ENCODE assay signal across 8 cellular contexts in genomic region chr10:86970152-86970886, GRCh38. TPM values are rescaled to one million over a fixed set of nuclear protein-coding genes. Genes with fewer than 3 reads are reported as not detected.
DNase-seq lines count a peak whose midpoint lies in the region; ATAC-seq, FAIRE-seq and TF ChIP-seq lines count a peak whose summit lies in the region.

No MANE protein-coding gene starts in this region.

- H3K9ac ChIP-seq in keratinocyte (ENCODE audit: control insufficient read depth, extremely low read depth, insufficient read depth, low read length), result peak overlapping the region; percentile 99

- peak overlapping the region; percentile 90 to 96 (median 92) for H3K27ac Mint-ChIP-seq in CD4-positive, alpha-beta memory T cell
- peak overlapping the region; percentile 91 for H3K27ac Mint-ChIP-seq in stimulated activated naive B cell treated with anti-CD40 and anti-IgM and Interleukin-4, amounts not matched to agents 10 μg/mL and 1 μg/mL and 100 μg/mL, for 72 hours

- H4K20me1 ChIP-seq in keratinocyte (ENCODE audit: control insufficient read depth, extremely low read depth, insufficient read depth, low read length), result no peaks in the 10 kb centered on the region

- intact Hi-C loops in CD4-positive, alpha-beta memory T cell (cut with micrococcal nuclease), result no loop called here
- intact Hi-C loops in breast epithelium (cut with DNase I; ENCODE audit: low total_unique reads), result loop anchor here (10.0 kb wide), 1 partner anchor 1584 kb away; no protein-coding TSS in a partner anchor

- H3K27ac ChIP-seq in CD4-positive, alpha-beta memory T cell (ENCODE audit: low read depth, low read length), result peak overlapping the region; percentile 76
- H3K27ac ChIP-seq in breast epithelium, result peak overlapping the region; percentile 99 to 100
- H3K27ac ChIP-seq in keratinocyte (ENCODE audit: control insufficient read depth, insufficient read depth, low read length), result peak overlapping the region; percentile 100

- H3K9me3 Mint-ChIP-seq in CD4-positive, alpha-beta memory T cell, result no peaks in the 10 kb centered on the region
- no peaks in the 10 kb centered on the region for H3K9me3 Mint-ChIP-seq in stimulated activated naive B cell treated with anti-CD40 and anti-IgM and Interleukin-4, amounts not matched to agents 10 μg/mL and 1 μg/mL and 100 μg/mL, for 72 hours

- dilution Hi-C loops in keratinocyte (cut with MboI; ENCODE audit: extremely low pct_ligation_motif_present, low sequenced_read_pairs), result no loop called here

- peak in 1 of 5 donors; percentile 13 for DNase-seq in CD4-positive, alpha-beta memory T cell
- DNase-seq in LHCN-M2 (ENCODE audit: low read depth) (peak; percentile 43), breast epithelium (ENCODE audit: low spot score in 2 of 2) (peak; percentile 85 to 88), keratinocyte (ENCODE audit: low read depth, low spot score) (no peak), activated gamma-delta T cell (lab: John Stamatoyannopoulos, UW) (no peak)
- DNase-seq in stimulated activated naive B cell treated with anti-CD40 and anti-IgM and Interleukin-4, amounts not matched to agents 10 μg/mL and 1 μg/mL and 100 μg/mL, for 72 hours, result no peak

- H3K9me3 ChIP-seq in CD4-positive, alpha-beta memory T cell (ENCODE audit: control insufficient read depth in 1 of 2, low read length in 2 of 2), result no peaks in the 10 kb centered on the region
- H3K9me3 ChIP-seq in breast epithelium (no peaks in the 10 kb centered on the region), keratinocyte (ENCODE audit: control insufficient read depth, low read depth, low read length) (no peaks in the 10 kb centered on the region)

- no peaks in the 10 kb centered on the region for H3K36me3 ChIP-seq in CD4-positive, alpha-beta memory T cell (ENCODE audit: insufficient read depth, low read length)
- no peaks in the 10 kb centered on the region for H3K36me3 ChIP-seq in breast epithelium
- H3K36me3 ChIP-seq in keratinocyte (ENCODE audit: control insufficient read depth in 2 of 2, extremely low read depth in 1 of 2, insufficient read depth in 2 of 2, low read length in 2 of 2), result peaks cover 2 to 6% of the 10 kb centered on the region in 2 experiments

- TF ChIP-seq CTCF in breast epithelium (IDR thresholded peaks at IDR 0.05) (peak in 1 of 3 donors; percentile 7), keratinocyte (optimal IDR thresholded peaks at IDR 0.05 in 1 of 3, IDR thresholded peaks at IDR 0.05 in 1 of 3, conservative IDR thresholded peaks at IDR 0.05 in 1 of 3; ENCODE audit: extremely low read depth in 1 of 3, insufficient read depth in 2 of 3, low read length in 3 of 3) (no peak)

- H3K4me3 ChIP-seq in CD4-positive, alpha-beta memory T cell (ENCODE audit: low read length in 2 of 2), result peak overlapping the region; percentile 52 to 68
- H3K4me3 ChIP-seq in breast epithelium, result peak overlapping the region; percentile 70 to 77 (median 75)
- H3K4me3 ChIP-seq in keratinocyte (ENCODE audit: control insufficient read depth in 2 of 3, extremely low read depth in 1 of 3, insufficient read depth in 2 of 3, low read depth in 1 of 3, low read length in 3 of 3), result peak overlapping the region; percentile 61 to 95 (median 82)

- no peaks in the 10 kb centered on the region for H3K9me1 ChIP-seq in keratinocyte (ENCODE audit: control insufficient read depth, extremely low read depth, insufficient read depth, low read length)

- H3K27me3 ChIP-seq in CD4-positive, alpha-beta memory T cell (ENCODE audit: insufficient read depth, low read length), result no peaks in the 10 kb centered on the region
- no peaks in the 10 kb centered on the region for H3K27me3 ChIP-seq in breast epithelium
- H3K27me3 ChIP-seq in keratinocyte (ENCODE audit: control insufficient read depth, extremely low read depth, insufficient read depth, low read length), result no peaks in the 10 kb centered on the region

- peak overlapping the region; percentile 64 to 88 (median 83) for H3K4me3 Mint-ChIP-seq in CD4-positive, alpha-beta memory T cell
- H3K4me3 Mint-ChIP-seq in stimulated activated naive B cell treated with anti-CD40 and anti-IgM and Interleukin-4, amounts not matched to agents 10 μg/mL and 1 μg/mL and 100 μg/mL, for 72 hours, result peak overlapping the region; percentile 85 to 86

- FAIRE-seq in keratinocyte (lab: Jason Lieb, UNC), result peak; percentile 63

- TF ChIP-seq POLR2A in breast epithelium (IDR thresholded peaks at IDR 0.05), result no peak

- peaks cover 27 to 62% (median 40%) of the 10 kb centered on the region in 4 donors for H3K4me1 Mint-ChIP-seq in CD4-positive, alpha-beta memory T cell
- H3K4me1 Mint-ChIP-seq in stimulated activated naive B cell treated with anti-CD40 and anti-IgM and Interleukin-4, amounts not matched to agents 10 μg/mL and 1 μg/mL and 100 μg/mL, for 72 hours, result peaks cover 26 to 38% of the 10 kb centered on the region in 2 donors

- H3K36me3 Mint-ChIP-seq in CD4-positive, alpha-beta memory T cell, result peaks cover 0 to 4% of the 10 kb centered on the region in 2 donors
- no peaks in the 10 kb centered on the region for H3K36me3 Mint-ChIP-seq in stimulated activated naive B cell treated with anti-CD40 and anti-IgM and Interleukin-4, amounts not matched to agents 10 μg/mL and 1 μg/mL and 100 μg/mL, for 72 hours

- CTCF ChIA-PET in CD4-positive, alpha-beta memory T cell (lab: Charles Lee; ENCODE audit: partially characterized antibody), result interaction anchor here (0.8 to 6.8 kb wide), 6 partner anchors 10 to 125 kb away, joined by 3 to 97 read pairs (median 3); partner anchors contain the start of genes MMRN2 and SHLD2

- H3K27me3 Mint-ChIP-seq in CD4-positive, alpha-beta memory T cell, result peaks cover 0 to 1% of the 10 kb centered on the region in 2 donors
- peaks cover 10 to 16% of the 10 kb centered on the region in 2 donors for H3K27me3 Mint-ChIP-seq in stimulated activated naive B cell treated with anti-CD40 and anti-IgM and Interleukin-4, amounts not matched to agents 10 μg/mL and 1 μg/mL and 100 μg/mL, for 72 hours

- POLR2A ChIA-PET in CD4-positive, alpha-beta memory T cell (lab: Charles Lee; ENCODE audit: partially characterized antibody), result interaction anchor here (0.7 to 3.1 kb wide), 12 partner anchors 10 to 892 kb away, joined by 3 to 26 read pairs (median 6); partner anchors contain the start of genes BMPR1A, GLUD1 and SHLD2

- no peak for ATAC-seq in stimulated activated naive B cell treated with anti-CD40 and anti-IgM and Interleukin-4, amounts not matched to agents 10 μg/mL and 1 μg/mL and 100 μg/mL, for 72 hours (replicated peaks)
- no peak for ATAC-seq in GM18511 (IDR thresholded peaks at IDR 0.05; ENCODE audit: unreplicated experiment)
- no peak for ATAC-seq in HG03280 (IDR thresholded peaks at IDR 0.05; ENCODE audit: unreplicated experiment)

- peak overlapping the region; percentile 98 for H3K4me2 ChIP-seq in keratinocyte (ENCODE audit: control insufficient read depth, extremely low read depth, insufficient read depth, low read depth, low read length)

- no peak overlapping the region for H2AFZ ChIP-seq in keratinocyte (ENCODE audit: control insufficient read depth, low read length)

- H3K79me2 ChIP-seq in keratinocyte (ENCODE audit: control insufficient read depth, insufficient read depth, low read length), result peaks cover 26% of the 10 kb centered on the region

- H3K4me1 ChIP-seq in CD4-positive, alpha-beta memory T cell (ENCODE audit: insufficient read depth, low read length), result peaks cover 54% of the 10 kb centered on the region
- H3K4me1 ChIP-seq in breast epithelium (peaks cover 11 to 22% of the 10 kb centered on the region in 2 donors), keratinocyte (ENCODE audit: control insufficient read depth, extremely low read depth, insufficient read depth, low read length) (peaks cover 75% of the 10 kb centered on the region)

RNA-seq across cellular contexts. Expression of gene ADIRF, which starts 2.0 kb away (rescaled TPM):
- not detected for total RNA-seq in CD4-positive, alpha-beta memory T cell
- polyA plus RNA-seq in CD4-positive, alpha-beta memory T cell, result under 1 TPM; 0.34 to 0.87 TPM
- total RNA-seq in LHCN-M2 (2014; rRNA removed) (2.5 and 3.2 TPM in 2 replicates), breast epithelium (1,000 to 10,000 TPM in 1 of 3 donors, 100 to 1,000 TPM in 2; 204 to 1,074 (median 288) TPM)
- 2.3 TPM for polyA plus RNA-seq in LHCN-M2 (2012)
- 136 to 164 TPM (median 157 TPM) in 3 replicates for polyA plus RNA-seq in keratinocyte
- 37.4 TPM for polyA plus RNA-seq in keratinocyte (2011; ENCODE audit: low read depth)
- 143 and 145 TPM in 2 replicates for polyA plus RNA-seq in keratinocyte (2011; cell fraction: cytosol; rRNA removed)
- polyA plus RNA-seq in keratinocyte (2011; cell fraction: nucleus; rRNA removed), result 37.3 and 41.1 TPM in 2 replicates
- 84.4 and 286 TPM in 2 replicates for polyA plus RNA-seq in keratinocyte (2012; ENCODE audit: low replicate concordance)
- polyA minus RNA-seq in keratinocyte, result 19.7 to 38.4 TPM (median 31.5 TPM) in 3 replicates
- 86.5 TPM for polyA minus RNA-seq in keratinocyte (2011; cell fraction: cytosol; rRNA and poly(A)+ RNA removed)
- 16.4 and 17.1 TPM in 2 replicates for polyA minus RNA-seq in keratinocyte (2011; cell fraction: nucleus; rRNA and poly(A)+ RNA removed)

RNA-seq across cellular contexts. Expression of gene SNCG, which starts 11.9 kb away (rescaled TPM):
- total RNA-seq in CD4-positive, alpha-beta memory T cell, result not detected
- polyA plus RNA-seq in CD4-positive, alpha-beta memory T cell, result not detected
- total RNA-seq in LHCN-M2 (2014; rRNA removed), result 4.4 and 5.0 TPM in 2 replicates
- 5.1 TPM for polyA plus RNA-seq in LHCN-M2 (2012)
- total RNA-seq in breast epithelium, result 100 to 1,000 TPM in 1 of 3 donors, 10 to 100 TPM in 2; 52.1 to 255 (median 53.7) TPM
- polyA plus RNA-seq in keratinocyte, result 6.8 to 13.1 TPM (median 7.2 TPM) in 3 replicates
- polyA plus RNA-seq in keratinocyte (2011; ENCODE audit: low read depth), result 3.0 TPM
- polyA plus RNA-seq in keratinocyte (2011; cell fraction: cytosol; rRNA removed), result 8.3 and 15.1 TPM in 2 replicates
- polyA plus RNA-seq in keratinocyte (2011; cell fraction: nucleus; rRNA removed), result 4.4 and 4.6 TPM in 2 replicates
- polyA plus RNA-seq in keratinocyte (2012; ENCODE audit: low replicate concordance), result 7.6 and 14.8 TPM in 2 replicates
- 1.6 to 3.5 TPM in 2 of 3 replicates, not detected in the other for polyA minus RNA-seq in keratinocyte
- 9.0 TPM for polyA minus RNA-seq in keratinocyte (2011; cell fraction: cytosol; rRNA and poly(A)+ RNA removed)
- polyA minus RNA-seq in keratinocyte (2011; cell fraction: nucleus; rRNA and poly(A)+ RNA removed), result 0.74 TPM in 1 of 2 replicates, not detected in the other

RNA-seq across cellular contexts. Expression of gene MMRN2, which starts 12.9 kb away (rescaled TPM):
- total RNA-seq in CD4-positive, alpha-beta memory T cell, result under 1 TPM in 1 of 2 experiments, not detected in 1; 0.20 TPM
- under 1 TPM in 1 of 2 donors, not detected in 1; 0.15 TPM for polyA plus RNA-seq in CD4-positive, alpha-beta memory T cell
- 0.51 and 1.9 TPM in 2 replicates for total RNA-seq in LHCN-M2 (2014; rRNA removed)
- polyA plus RNA-seq in LHCN-M2 (2012), result 0.26 TPM
- total RNA-seq in breast epithelium, result 10 to 100 TPM; 23.0 to 60.3 (median 32.6) TPM
- 11.7 to 13.9 TPM (median 13.8 TPM) in 3 replicates for polyA plus RNA-seq in keratinocyte
- polyA plus RNA-seq in keratinocyte (2011; ENCODE audit: low read depth), result 6.7 TPM
- polyA plus RNA-seq in keratinocyte (2011; cell fraction: cytosol; rRNA removed), result 6.6 and 10.0 TPM in 2 replicates
- polyA plus RNA-seq in keratinocyte (2011; cell fraction: nucleus; rRNA removed), result 16.3 and 22.2 TPM in 2 replicates
- polyA plus RNA-seq in keratinocyte (2012; ENCODE audit: low replicate concordance), result 7.9 and 15.5 TPM in 2 replicates
- 12.8 to 27.4 TPM (median 16.6 TPM) in 3 replicates for polyA minus RNA-seq in keratinocyte
- polyA minus RNA-seq in keratinocyte (2011; cell fraction: cytosol; rRNA and poly(A)+ RNA removed), result 8.6 TPM
- polyA minus RNA-seq in keratinocyte (2011; cell fraction: nucleus; rRNA and poly(A)+ RNA removed), result 15.6 and 18.8 TPM in 2 replicates

RNA-seq across cellular contexts. Expression of gene FAM25A, which starts 49.8 kb away (rescaled TPM):
- total RNA-seq in CD4-positive, alpha-beta memory T cell, result not detected
- not detected for polyA plus RNA-seq in CD4-positive, alpha-beta memory T cell
- total RNA-seq in LHCN-M2 (2014; rRNA removed) (not detected in 2 replicates), breast epithelium (not detected)
- polyA plus RNA-seq in LHCN-M2 (2012), result not detected
- polyA plus RNA-seq in keratinocyte, result 11.7 to 27.6 TPM (median 25.2 TPM) in 3 replicates
- polyA plus RNA-seq in keratinocyte (2011; ENCODE audit: low read depth), result 29.7 TPM
- 13.1 and 28.2 TPM in 2 replicates for polyA plus RNA-seq in keratinocyte (2011; cell fraction: cytosol; rRNA removed)
- polyA plus RNA-seq in keratinocyte (2011; cell fraction: nucleus; rRNA removed), result 14.6 and 20.0 TPM in 2 replicates
- polyA plus RNA-seq in keratinocyte (2012; ENCODE audit: low replicate concordance), result 24.3 and 96.0 TPM in 2 replicates
- polyA minus RNA-seq in keratinocyte, result not detected in 3 replicates
- polyA minus RNA-seq in keratinocyte (2011; cell fraction: cytosol; rRNA and poly(A)+ RNA removed), result not detected
- polyA minus RNA-seq in keratinocyte (2011; cell fraction: nucleus; rRNA and poly(A)+ RNA removed), result not detected in 2 replicates

Comparison
In these comparisons a context has a peak if more than half of its experiments do, and no peak if none do; other contexts are left out.
1. DNase-seq: peak in LHCN-M2 (single experiment) and breast epithelium (2 of 2); none in keratinocyte (single experiment), stimulated activated naive B cell treated with anti-CD40 and anti-IgM and Interleukin-4, amounts not matched to agents 10 μg/mL and 1 μg/mL and 100 μg/mL, for 72 hours (single experiment) and activated gamma-delta T cell (single experiment).
2. RNA of gene ADIRF, which starts 2.0 kb away (total RNA-seq): 204 to 1,074 TPM in breast epithelium; 2.5 to 3.2 TPM in LHCN-M2 and not detected in CD4-positive, alpha-beta memory T cell; every median in the first group is over 10 times any median in the second.
3. Peak in every context shown above with its lines, with median percentiles within 50 percentile points of each other: H3K27ac ChIP-seq and H3K4me3 ChIP-seq.